ENCODE assay signal across 8 cellular contexts in the genomic region with DNA sequence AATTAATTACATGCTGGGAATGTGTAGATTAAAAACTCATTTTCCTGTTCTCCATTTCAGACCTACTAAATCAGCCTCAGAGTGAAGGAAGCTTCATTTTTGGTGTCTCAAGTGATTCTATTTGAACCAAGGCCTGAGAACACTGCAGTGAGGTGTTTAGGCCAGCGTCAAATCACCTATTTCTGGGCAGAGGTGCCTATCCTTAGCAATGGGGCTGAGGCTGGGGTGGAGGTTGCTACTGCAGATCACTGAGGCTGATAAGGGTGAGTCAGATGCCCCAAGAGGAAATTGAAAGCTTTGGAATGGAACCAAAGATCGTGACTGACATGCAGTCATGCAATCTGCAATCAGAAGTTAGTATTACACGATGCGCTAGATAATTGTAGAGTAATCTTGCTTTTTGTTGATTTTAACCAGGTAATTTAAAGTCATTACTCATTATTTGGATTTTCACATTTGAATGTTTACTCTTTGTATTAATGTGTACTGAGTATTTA. TPM values are rescaled to one million over a fixed set of nuclear protein-coding genes. Genes with fewer than 3 reads are reported as not detected.
DNase-seq lines count a peak whose midpoint lies in the region; ATAC-seq and TF ChIP-seq lines count a peak whose summit lies in the region.

No MANE protein-coding gene starts in this region.

- DNase-seq in AG04450 (ENCODE audit: low read depth, low spot score) (no peak), T-helper 1 cell (peak in 4 of 5 donors; percentile 6 to 91 (median 26)), adrenal gland (peak; percentile 57 to 84 (median 78)), kidney tubule cell (ENCODE audit: low spot score) (peak; percentile 95), H7 (no peak)
- DNase-seq in Jurkat, Clone E6-1 (ENCODE audit: low read depth, low spot score) = peak; percentile 61
- peak; percentile 49 to 65 for DNase-seq in stimulated activated CD8-positive, alpha-beta memory T cell treated with anti-CD3 and anti-CD28 coated beads, Interleukin-15, amount 100 ng/mL, for 48 hours (ENCODE audit: low read depth in 2 of 2)

- POLR2A ChIA-PET in AG04450 (lab: Yijun Ruan, JAX) = interaction anchor here (0.6 to 4.6 kb wide), 11 partner anchors 13 to 739 kb away, joined by 3 to 96 read pairs (median 5); a partner anchor contains a TSS

- CTCF ChIA-PET in AG04450 (lab: Charles Lee) = interaction anchor here (0.7 to 1.2 kb wide), 2 partner anchors 67 to 76 kb away, joined by 3 read pairs; no protein-coding TSS in a partner anchor

- H3K27ac ChIP-seq in AG04450 (ENCODE audit: low read depth, low read length) (peak overlapping the region; percentile 99), adrenal gland (peak overlapping the region; percentile 82 to 91 (median 90))

- peak in 1 of 2 donors; percentile 16 for TF ChIP-seq POLR2A in adrenal gland (IDR thresholded peaks at IDR 0.05)

- H3K27me3 ChIP-seq in AG04450 (ENCODE audit: control insufficient read depth, insufficient read depth, low read length) (no peaks in the 10 kb centered on the region), adrenal gland (no peaks in the 10 kb centered on the region), H7 (ENCODE audit: control insufficient read depth, insufficient read depth, low read length) (peaks cover 14% of the 10 kb centered on the region)

- no peak for ATAC-seq in GM21737 (IDR thresholded peaks at IDR 0.05; ENCODE audit: unreplicated experiment)

- peaks cover 34 to 43% of the 10 kb centered on the region in 2 donors for H3K4me1 ChIP-seq in adrenal gland (replicated peaks in 1 of 2)

- 8 to 23% (median 16%) methylated on average over 4 of the region's 4 CpGs for WGBS in adrenal gland, 4 donors

- no peak for TF ChIP-seq CTCF in AG04450 (IDR thresholded peaks at IDR 0.05; ENCODE audit: low read depth, low read length)
- TF ChIP-seq CTCF in adrenal gland (IDR thresholded peaks at IDR 0.05) = no peak

- H3K36me3 ChIP-seq in adrenal gland (replicated peaks in 1 of 2) (no peaks in the 10 kb centered on the region), H7 (replicated peaks; ENCODE audit: control insufficient read depth, insufficient read depth, low read length) (no peaks in the 10 kb centered on the region)

- intact Hi-C loops in adrenal gland (cut with DNase I) = loop anchor here (5.0 kb wide), 1 partner anchor 67 kb away; no protein-coding TSS in a partner anchor

- H3K4me3 ChIP-seq in AG04450 (ENCODE audit: low read depth, low read length) (peak overlapping the region; percentile 25), adrenal gland (no peak overlapping the region), H7 (ENCODE audit: insufficient read depth, low read depth, low read length) (no peak overlapping the region)
- H3K4me3 ChIP-seq in Jurkat, Clone E6-1 (ENCODE audit: low read length) = no peak overlapping the region

- H3K9me3 ChIP-seq in AG04450 (ENCODE audit: control insufficient read depth, insufficient read depth, low read length) (no peaks in the 10 kb centered on the region; the same call in 1 of the 2 replicates), adrenal gland (replicated peaks in 1 of 3) (no peaks in the 10 kb centered on the region)

RNA-seq across cellular contexts. Expression of a gene that starts 4.4 kb away (rescaled TPM):
- 673 and 740 TPM in 2 replicates for polyA plus RNA-seq in AG04450 (2011; rRNA removed)
- 890 and 1,035 TPM in 2 replicates for polyA minus RNA-seq in AG04450 (2011; rRNA and poly(A)+ RNA removed)
- polyA plus RNA-seq in Jurkat, Clone E6-1 (2012; ENCODE audit: insufficient read depth, insufficient read length) = 114 TPM
- total RNA-seq in adrenal gland = 100 to 1,000 TPM; 232 to 405 (median 290) TPM
- polyA plus RNA-seq in adrenal gland = 100 to 1,000 TPM in 1 of 3 donors, 10 to 100 TPM in 2; 53.9 to 345 (median 60.3) TPM
- 169 and 180 TPM in 2 replicates for total RNA-seq in H7 (2014; rRNA removed; shearing (Covaris generic))

Comparison
In these comparisons a context has a peak if more than half of its experiments do, and no peak if none do; other contexts are left out.
1. DNase-seq: peak in Jurkat, Clone E6-1 (single experiment), T-helper 1 cell (4 of 5), adrenal gland (7 of 7), kidney tubule cell (single experiment) and stimulated activated CD8-positive, alpha-beta memory T cell treated with anti-CD3 and anti-CD28 coated beads, Interleukin-15, amount 100 ng/mL, for 48 hours (2 of 2); none in AG04450 (single experiment) and H7 (single experiment).